ENCODE assay signal across 24 cellular contexts in genomic region chr6:111942561-111942960, GRCh38.
"Had no signal": no experiment of that assay in that cellular context is flagged by ENCODE, and none has a peak within 500 bp of the region (broad histone marks: within the 10 kb centered on the region; RNA-seq: fewer than 3 reads in every experiment).

No MANE protein-coding gene starts in this region.

- H3K79me2 ChIP-seq: hepatocyte had no signal

- H3K27ac ChIP-seq: dorsolateral prefrontal cortex, esophagus muscularis mucosa, hepatocyte, left ventricle myocardium inferior, neutrophil, ovary, thyroid gland had no signal

- H3K4me2 ChIP-seq: hepatocyte had no signal

- H3K36me3 Mint-ChIP-seq: activated naive CD8-positive, alpha-beta T cell treated with anti-CD3 and anti-CD28 coated beads for 36 hours had no signal

- H3K9me3 Mint-ChIP-seq: central memory CD8-positive, alpha-beta T cell; effector memory CD8-positive, alpha-beta T cell had no signal

- H3K36me3 ChIP-seq: esophagus muscularis mucosa, left ventricle myocardium inferior, neutrophil, ovary, thyroid gland had no signal

- ATAC-seq: effector memory CD8-positive, alpha-beta T cell; right cardiac atrium had no signal

- H3K4me1 ChIP-seq: esophagus muscularis mucosa, left ventricle myocardium inferior, thyroid gland had no signal

- H3K4me1 Mint-ChIP-seq: activated naive CD8-positive, alpha-beta T cell treated with anti-CD3 and anti-CD28 coated beads for 36 hours; central memory CD8-positive, alpha-beta T cell; immature natural killer cell; nephron had no signal

- H2AFZ ChIP-seq: hepatocyte had no signal

- H3K27me3 Mint-ChIP-seq: activated naive CD8-positive, alpha-beta T cell treated with anti-CD3 and anti-CD28 coated beads for 36 hours; central memory CD8-positive, alpha-beta T cell; stimulated activated naive CD8-positive, alpha-beta T cell treated with anti-CD3 and anti-CD28 coated beads, Interleukin-15, Interleukin-2, amounts not matched to agents 100 ng/mL and 50 ng/mL, for 24 hours had no signal

- DNase-seq: activated CD4-positive, alpha-beta T cell treated with anti-CD3 and anti-CD28 coated beads for 4 hours; activated CD4-positive, alpha-beta T cell treated with anti-CD3 and anti-CD28 coated beads, Interleukin-2, amount 50 U/mL, for 48 hours; activated CD4-positive, CD25-positive, alpha-beta regulatory T cell; activated naive CD4-positive, alpha-beta T cell treated with Interleukin-2 at 50 U/mL for 16 hours; activated naive CD8-positive, alpha-beta T cell treated with anti-CD3 and anti-CD28 coated beads for 36 hours; activated T-cell treated with anti-CD3 and anti-CD28 coated beads, Interleukin-2, amount 50 U/mL, for 48 hours; dorsolateral prefrontal cortex; effector memory CD8-positive, alpha-beta T cell; glutamatergic neuron; immature natural killer cell; kidney glomerular epithelial cell; left ventricle myocardium inferior; ovary; right cardiac atrium; stimulated activated CD4-positive, alpha-beta T cell treated with anti-CD3 and anti-CD28 coated beads, Interleukin-1b, Interleukin-23, amount 100 ng/mL, for 48 hours; substantia nigra; T-helper 9 cell; thyroid gland had no signal

- H3K4me3 Mint-ChIP-seq: activated naive CD8-positive, alpha-beta T cell treated with anti-CD3 and anti-CD28 coated beads for 36 hours; central memory CD8-positive, alpha-beta T cell; effector memory CD8-positive, alpha-beta T cell; immature natural killer cell; nephron; stimulated activated naive CD8-positive, alpha-beta T cell treated with anti-CD3 and anti-CD28 coated beads, Interleukin-15, Interleukin-2, amounts not matched to agents 100 ng/mL and 50 ng/mL, for 24 hours had no signal

- H3K4me3 ChIP-seq: dorsolateral prefrontal cortex, esophagus muscularis mucosa, hepatocyte, left ventricle myocardium inferior, ovary, thyroid gland had no signal

- H3K27ac Mint-ChIP-seq: activated naive CD8-positive, alpha-beta T cell treated with anti-CD3 and anti-CD28 coated beads for 36 hours; effector memory CD8-positive, alpha-beta T cell; nephron; stimulated activated naive CD8-positive, alpha-beta T cell treated with anti-CD3 and anti-CD28 coated beads, Interleukin-15, Interleukin-2, amounts not matched to agents 100 ng/mL and 50 ng/mL, for 24 hours had no signal

- H3K9me3 ChIP-seq: neutrophil, ovary, thyroid gland had no signal

- H3K27me3 ChIP-seq: esophagus muscularis mucosa, hepatocyte, neutrophil, ovary, thyroid gland had no signal
